8 cellular contexts compared by ENCODE assay signal in the genomic region with DNA sequence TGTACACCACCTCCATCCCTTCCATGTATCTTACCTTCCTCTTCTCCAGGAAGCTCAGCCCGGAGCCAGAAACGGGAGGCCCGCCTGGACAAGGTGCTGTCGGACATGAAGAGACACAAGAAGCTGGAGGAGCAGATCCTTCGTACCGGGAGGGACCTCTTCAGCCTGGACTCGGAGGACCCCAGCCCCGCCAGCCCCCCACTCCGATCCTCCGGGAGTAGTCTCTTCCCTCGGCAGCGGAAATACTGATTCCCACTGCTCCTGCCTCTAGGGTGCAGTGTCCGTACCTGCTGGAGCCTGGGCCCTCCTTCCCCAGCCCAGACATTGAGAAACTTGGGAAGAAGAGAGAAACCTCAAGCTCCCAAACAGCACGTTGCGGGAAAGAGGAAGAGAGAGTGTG. TPM values are rescaled to one million over a fixed set of nuclear protein-coding genes. Genes with fewer than 3 reads are reported as not detected.
DNase-seq lines count a peak whose midpoint lies in the region; TF ChIP-seq lines count a peak whose summit lies in the region.

No MANE protein-coding gene starts in this region.

- peaks cover 59% of the 10 kb centered on the region for H3K36me3 Mint-ChIP-seq in activated T-cell treated with anti-CD3 and anti-CD28 coated beads, Interleukin-2, amount 50 U/mL, for 24 hours (ENCODE audit: low read depth)
- H3K36me3 Mint-ChIP-seq in activated T-helper 1 cell treated with anti-CD3 and anti-CD28 coated beads, Interleukin-12 subunit alpha, Interleukin-12 subunit beta, Interleukin-2, Interleukin-4 antibody, amounts not matched to agents 30 ng/mL and 10 ng/mL and 1 ng/mL, durations not matched to agents 14 hours and 24 hours and 36 hours (ENCODE audit: low read depth) = peaks cover 23% of the 10 kb centered on the region

- H3K27ac ChIP-seq in hepatocyte (peak overlapping the region; percentile 90), thymus (ENCODE audit: low read depth) (peak overlapping the region; percentile 53)

- no peaks in the 10 kb centered on the region for H3K27me3 ChIP-seq in hepatocyte
- H3K27me3 ChIP-seq in thymus (ENCODE audit: control insufficient read depth, insufficient read depth) = no peaks in the 10 kb centered on the region

- peaks cover 3% of the 10 kb centered on the region for H4K20me1 ChIP-seq in hepatocyte (ENCODE audit: insufficient read depth, poor library complexity, severe bottlenecking)

- 76% methylated on average over 9 of the region's 15 CpGs for WGBS in hepatocyte (ENCODE audit: low lambda C conversion rate, missing lambda C conversion rate)
- 93% methylated on average over 15 of the region's 15 CpGs for WGBS in thymus

- H3K4me1 Mint-ChIP-seq in activated T-cell treated with anti-CD3 and anti-CD28 coated beads, Interleukin-2, amount 50 U/mL, for 24 hours (ENCODE audit: low read depth) = peaks cover 81% of the 10 kb centered on the region
- peaks cover 49% of the 10 kb centered on the region for H3K4me1 Mint-ChIP-seq in activated T-helper 1 cell treated with anti-CD3 and anti-CD28 coated beads, Interleukin-12 subunit alpha, Interleukin-12 subunit beta, Interleukin-2, Interleukin-4 antibody, amounts not matched to agents 30 ng/mL and 10 ng/mL and 1 ng/mL, durations not matched to agents 14 hours and 24 hours and 36 hours (ENCODE audit: low read depth)

- peak; percentile 25 for TF ChIP-seq CTCF in hepatocyte (IDR thresholded peaks at IDR 0.05; ENCODE audit: poor library complexity)

- H3K9me3 ChIP-seq in hepatocyte (ENCODE audit: low read depth) (no peaks in the 10 kb centered on the region), thymus (ENCODE audit: control insufficient read depth) (no peaks in the 10 kb centered on the region)

- intact Hi-C loops in activated T-helper 1 cell treated with anti-CD3 and anti-CD28 coated beads, Interleukin-12 subunit alpha, Interleukin-12 subunit beta, Interleukin-2, Interleukin-4 antibody, amounts not matched to agents 30 ng/mL and 10 ng/mL and 1 ng/mL, durations not matched to agents 14 hours and 24 hours and 36 hours (cut with micrococcal nuclease) = no loop called here

- peak overlapping the region; percentile 97 for H3K27ac Mint-ChIP-seq in activated T-cell treated with anti-CD3 and anti-CD28 coated beads, Interleukin-2, amount 50 U/mL, for 24 hours
- peak overlapping the region; percentile 88 for H3K27ac Mint-ChIP-seq in activated T-helper 1 cell treated with anti-CD3 and anti-CD28 coated beads, Interleukin-12 subunit alpha, Interleukin-12 subunit beta, Interleukin-2, Interleukin-4 antibody, amounts not matched to agents 30 ng/mL and 10 ng/mL and 1 ng/mL, durations not matched to agents 14 hours and 24 hours and 36 hours

- peak overlapping the region; percentile 83 for H3K4me2 ChIP-seq in hepatocyte

- peaks cover 64% of the 10 kb centered on the region for H3K79me2 ChIP-seq in hepatocyte

- no peak overlapping the region for H3K4me3 ChIP-seq in hepatocyte
- no peak overlapping the region for H3K4me3 ChIP-seq in thymus (ENCODE audit: low read length)

- no peaks in the 10 kb centered on the region for H3K27me3 Mint-ChIP-seq in activated T-cell treated with anti-CD3 and anti-CD28 coated beads, Interleukin-2, amount 50 U/mL, for 24 hours
- H3K27me3 Mint-ChIP-seq in activated T-helper 1 cell treated with anti-CD3 and anti-CD28 coated beads, Interleukin-12 subunit alpha, Interleukin-12 subunit beta, Interleukin-2, Interleukin-4 antibody, amounts not matched to agents 30 ng/mL and 10 ng/mL and 1 ng/mL, durations not matched to agents 14 hours and 24 hours and 36 hours (ENCODE audit: insufficient read depth) = no peaks in the 10 kb centered on the region

- H2AFZ ChIP-seq in hepatocyte = no peak overlapping the region

- no peaks in the 10 kb centered on the region for H3K9me2 ChIP-seq in hepatocyte (replicated peaks; ENCODE audit: insufficient read depth)

- DNase-seq in activated T-cell treated with anti-CD3 and anti-CD28 coated beads, Interleukin-2, amount 50 U/mL, for 24 hours = no peak
- no peak for DNase-seq in activated T-cell treated with anti-CD3 and anti-CD28 coated beads for 4 hours
- DNase-seq in activated T-helper 1 cell treated with anti-CD3 and anti-CD28 coated beads, Interleukin-12 subunit alpha, Interleukin-12 subunit beta, Interleukin-2, Interleukin-4 antibody, amounts not matched to agents 30 ng/mL and 10 ng/mL and 1 ng/mL, durations not matched to agents 14 hours and 24 hours and 36 hours (ENCODE audit: low spot score) = no peak
- no peak for DNase-seq in hepatocyte (ENCODE audit: low spot score)
- DNase-seq in ureter (ENCODE audit: low spot score) = no peak
- no peak for DNase-seq in 8988T
- no peak for DNase-seq in retina

- H3K36me3 ChIP-seq in hepatocyte (replicated peaks; ENCODE audit: insufficient read depth, low read depth) (no peaks in the 10 kb centered on the region), thymus (ENCODE audit: control insufficient read depth, insufficient read depth) (peaks cover 21% of the 10 kb centered on the region)

- H3K4me3 Mint-ChIP-seq in activated T-cell treated with anti-CD3 and anti-CD28 coated beads, Interleukin-2, amount 50 U/mL, for 24 hours = peak overlapping the region; percentile 99
- H3K4me3 Mint-ChIP-seq in activated T-helper 1 cell treated with anti-CD3 and anti-CD28 coated beads, Interleukin-12 subunit alpha, Interleukin-12 subunit beta, Interleukin-2, Interleukin-4 antibody, amounts not matched to agents 30 ng/mL and 10 ng/mL and 1 ng/mL, durations not matched to agents 14 hours and 24 hours and 36 hours = peak overlapping the region; percentile 99

- H3K4me1 ChIP-seq in hepatocyte (ENCODE audit: insufficient read depth) = peaks cover 54% of the 10 kb centered on the region
- peaks cover 39% of the 10 kb centered on the region for H3K4me1 ChIP-seq in thymus (ENCODE audit: control insufficient read depth, insufficient read depth, low read length)

- no peaks in the 10 kb centered on the region for H3K9me3 Mint-ChIP-seq in activated T-cell treated with anti-CD3 and anti-CD28 coated beads, Interleukin-2, amount 50 U/mL, for 24 hours
- H3K9me3 Mint-ChIP-seq in activated T-helper 1 cell treated with anti-CD3 and anti-CD28 coated beads, Interleukin-12 subunit alpha, Interleukin-12 subunit beta, Interleukin-2, Interleukin-4 antibody, amounts not matched to agents 30 ng/mL and 10 ng/mL and 1 ng/mL, durations not matched to agents 14 hours and 24 hours and 36 hours = no peaks in the 10 kb centered on the region

RNA-seq across cellular contexts. Expression of gene MVP, which starts 0.8 kb away (rescaled TPM):
- 117 and 124 TPM in 2 replicates for total RNA-seq in activated T-helper 1 cell treated with anti-CD3 and anti-CD28 coated beads, Interleukin-12 subunit alpha, Interleukin-12 subunit beta, Interleukin-2, Interleukin-4 antibody, amounts not matched to agents 30 ng/mL and 10 ng/mL and 1 ng/mL, durations not matched to agents 14 hours and 24 hours and 36 hours
- total RNA-seq in hepatocyte (80.0 and 121 TPM in 2 replicates), ureter (158 TPM)
- polyA plus RNA-seq in hepatocyte (140 and 146 TPM in 2 replicates), thymus (165 TPM)

RNA-seq across cellular contexts. Expression of gene PAGR1, which starts 3.6 kb away (rescaled TPM):
- 29.2 and 30.8 TPM in 2 replicates for total RNA-seq in activated T-helper 1 cell treated with anti-CD3 and anti-CD28 coated beads, Interleukin-12 subunit alpha, Interleukin-12 subunit beta, Interleukin-2, Interleukin-4 antibody, amounts not matched to agents 30 ng/mL and 10 ng/mL and 1 ng/mL, durations not matched to agents 14 hours and 24 hours and 36 hours
- total RNA-seq in hepatocyte (31.6 and 39.3 TPM in 2 replicates), ureter (20.7 TPM)
- polyA plus RNA-seq in hepatocyte (48.5 and 53.4 TPM in 2 replicates), thymus (36.0 TPM)

RNA-seq across cellular contexts. Expression of gene PRRT2, which starts 7.5 kb away (rescaled TPM):
- 1.0 and 1.3 TPM in 2 replicates for total RNA-seq in activated T-helper 1 cell treated with anti-CD3 and anti-CD28 coated beads, Interleukin-12 subunit alpha, Interleukin-12 subunit beta, Interleukin-2, Interleukin-4 antibody, amounts not matched to agents 30 ng/mL and 10 ng/mL and 1 ng/mL, durations not matched to agents 14 hours and 24 hours and 36 hours
- total RNA-seq in hepatocyte (7.0 and 8.0 TPM in 2 replicates), ureter (10.6 TPM)
- polyA plus RNA-seq in hepatocyte (11.1 and 23.9 TPM in 2 replicates), thymus (1.0 TPM)

RNA-seq across cellular contexts. Expression of gene MAZ, which starts 13.2 kb away (rescaled TPM):
- 365 and 380 TPM in 2 replicates for total RNA-seq in activated T-helper 1 cell treated with anti-CD3 and anti-CD28 coated beads, Interleukin-12 subunit alpha, Interleukin-12 subunit beta, Interleukin-2, Interleukin-4 antibody, amounts not matched to agents 30 ng/mL and 10 ng/mL and 1 ng/mL, durations not matched to agents 14 hours and 24 hours and 36 hours
- total RNA-seq in hepatocyte (123 and 132 TPM in 2 replicates), ureter (143 TPM)
- polyA plus RNA-seq in hepatocyte (190 and 192 TPM in 2 replicates), thymus (178 TPM)

RNA-seq across cellular contexts. Expression of gene KIF22, which starts 29.0 kb away (rescaled TPM):
- 134 and 140 TPM in 2 replicates for total RNA-seq in activated T-helper 1 cell treated with anti-CD3 and anti-CD28 coated beads, Interleukin-12 subunit alpha, Interleukin-12 subunit beta, Interleukin-2, Interleukin-4 antibody, amounts not matched to agents 30 ng/mL and 10 ng/mL and 1 ng/mL, durations not matched to agents 14 hours and 24 hours and 36 hours
- 42.6 and 43.3 TPM in 2 replicates for total RNA-seq in hepatocyte
- 42.5 and 44.5 TPM in 2 replicates for polyA plus RNA-seq in hepatocyte
- polyA plus RNA-seq in thymus = 82.5 TPM
- total RNA-seq in ureter = 34.3 TPM
